ENCODE assay signal across 1 cellular context in genomic region chr22:31652911-31653684, GRCh38.
TF ChIP-seq lines count a peak whose summit lies in the region.

No MANE protein-coding gene starts in this region.

TF ChIP-seq in GM12878, 131 proteins besides CTCF, POLR2A, EP300 and RAD21 (continued from another document):
- TF ChIP-seq HDGF (IDR thresholded peaks at IDR 0.05) (peak; percentile 14; the same call in 1 of the 2 replicates), RELB (IDR thresholded peaks at IDR 0.05; ENCODE audit: low read depth) (0 out of 2 replicates have a peak, but pooled peaks have one; percentile 22), FOXM1 (IDR thresholded peaks at IDR 0.05; ENCODE audit: low read depth, low read length) (no peak), SMARCA5 (IDR thresholded peaks at IDR 0.05) (no peak), ELK1 (IDR thresholded peaks at IDR 0.05; ENCODE audit: low read depth, low read length) (no peak)
